ENCODE assay signal across 21 cellular contexts in the genomic region with DNA sequence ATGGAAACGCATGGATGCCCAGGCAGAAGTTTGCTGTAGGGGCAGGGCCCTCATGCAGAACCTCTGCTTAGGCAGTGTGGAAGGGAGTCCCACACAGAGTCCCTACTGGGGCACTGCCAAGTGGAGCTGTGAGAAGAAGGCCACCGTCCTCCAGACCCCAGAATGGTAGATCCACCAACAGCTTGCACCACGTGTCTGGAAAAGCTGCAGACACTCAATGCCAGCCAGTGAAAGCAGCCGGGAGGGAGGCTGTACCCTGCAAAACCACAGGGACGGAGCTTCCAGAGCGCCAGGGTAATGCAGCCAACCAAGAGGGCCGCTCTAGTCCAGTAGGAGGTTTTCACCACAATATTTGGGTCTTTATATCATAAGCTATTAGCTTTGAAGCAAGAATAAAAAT.
DNase-seq lines count a peak whose midpoint lies in the region; ATAC-seq, FAIRE-seq and TF ChIP-seq lines count a peak whose summit lies in the region.
"Had no signal": no experiment of that assay in that cellular context is flagged by ENCODE, and none has a peak within 500 bp of the region (broad histone marks: within the 10 kb centered on the region; RNA-seq: fewer than 3 reads in every experiment).

No MANE protein-coding gene starts in this region.

- H3K27ac ChIP-seq in kidney (ENCODE audit: low read depth in 2 of 2, low read length in 2 of 2), result no peak overlapping the region
- no peak overlapping the region for H3K27ac ChIP-seq in sigmoid colon
- H3K27ac ChIP-seq: 22Rv1, A549, C4-2B had no signal

- no peak overlapping the region for H3K4me3 ChIP-seq in kidney (ENCODE audit: low read length in 2 of 2)
- H3K4me3 ChIP-seq in sigmoid colon, result no peak overlapping the region
- H3K4me3 ChIP-seq: A549 had no signal

- TF ChIP-seq CTCF in kidney (IDR thresholded peaks at IDR 0.05; ENCODE audit: borderline replicate concordance, extremely low read depth, insufficient read depth) (no peak), sigmoid colon (IDR thresholded peaks at IDR 0.05) (no peak)

- H3K36me3 ChIP-seq in kidney (ENCODE audit: control insufficient read depth in 1 of 2, insufficient read depth in 2 of 2, low read length in 2 of 2), result no peaks in the 10 kb centered on the region
- H3K36me3 ChIP-seq in sigmoid colon, result no peaks in the 10 kb centered on the region

- WGBS in sigmoid colon, 2 donors, result 80 to 88% methylated on average over 7 of the region's 7 CpGs

- no peaks in the 10 kb centered on the region for H3K9me3 ChIP-seq in kidney (ENCODE audit: control insufficient read depth in 1 of 2, low read length in 2 of 2)
- H3K9me3 ChIP-seq in sigmoid colon, result no peaks in the 10 kb centered on the region
- H3K9me3 ChIP-seq: A549, Caco-2 had no signal

- no peak for FAIRE-seq in kidney (lab: Jason Lieb, UNC)
- FAIRE-seq: A549, D721Med, G401.6, GM12891, GM19239 had no signal

- TF ChIP-seq EP300 in sigmoid colon (IDR thresholded peaks at IDR 0.05), result no peak

- intact Hi-C loops in cardiac septum (cut with DNase I), result no loop called here
- intact Hi-C loops in left ventricle myocardium superior (cut with micrococcal nuclease), result no loop called here
- intact Hi-C loops in kidney (cut with DNase I), result no loop called here
- intact Hi-C loops in sigmoid colon (cut with DNase I), result no loop called here

- ATAC-seq in left ventricle myocardium superior, result no peak
- ATAC-seq: A549; CD8-positive, alpha-beta T cell had no signal

- no peaks in the 10 kb centered on the region for H3K4me1 ChIP-seq in kidney (ENCODE audit: control insufficient read depth in 1 of 2, insufficient read depth in 1 of 2, low read depth in 1 of 2, low read length in 2 of 2)
- H3K4me1 ChIP-seq in sigmoid colon, result no peaks in the 10 kb centered on the region
- H3K4me1 ChIP-seq: A549, Caco-2 had no signal

- TF ChIP-seq POLR2A in sigmoid colon (IDR thresholded peaks at IDR 0.05), result no peak

- peak; percentile 29 for DNase-seq in cardiac septum (ENCODE audit: low spot score)
- DNase-seq in left ventricle myocardium superior, result no peak
- peak; percentile 18 for DNase-seq in kidney
- peak; percentile 46 for DNase-seq in sigmoid colon
- DNase-seq in NCI-H526 (lab: John Stamatoyannopoulos, UW), result no peak
- no peak for DNase-seq in glomerular visceral epithelial cell (ENCODE audit: extremely low spot score)
- DNase-seq in NCI-H82 treated with DMSO at 0.1 percent for 48 hours (lab: John Stamatoyannopoulos, UW; ENCODE audit: unreplicated experiment), result no peak
- DNase-seq: AML-193; Caco-2; Calu3; CD4-positive, alpha-beta T cell; CD8-positive, alpha-beta T cell; DMS79 treated with DMSO at 0.1 percent for 48 hours; GF-D8 had no signal

- H3K27me3 ChIP-seq in sigmoid colon, result no peaks in the 10 kb centered on the region

- no peak overlapping the region for H3K9ac ChIP-seq in kidney (ENCODE audit: low read length in 2 of 2)

Comparison
In these comparisons a context has a peak if more than half of its experiments do, and no peak if none do; other contexts are left out.
1. DNase-seq: peak in cardiac septum (single experiment), kidney (single experiment) and sigmoid colon (single experiment); none in left ventricle myocardium superior (single experiment), NCI-H526 (0 of 2), glomerular visceral epithelial cell (single experiment) and NCI-H82 treated with DMSO at 0.1 percent for 48 hours (single experiment).